ENCODE assay signal across 8 cellular contexts in genomic region chr1:9589144-9589718, GRCh38. TPM values are rescaled to one million over a fixed set of nuclear protein-coding genes. Genes with fewer than 3 reads are reported as not detected.
DNase-seq lines count a peak whose midpoint lies in the region; ATAC-seq and TF ChIP-seq lines count a peak whose summit lies in the region.

No MANE protein-coding gene starts in this region.

- H3K4me3 Mint-ChIP-seq in CD4-positive, alpha-beta memory T cell: peak overlapping the region; percentile 84 to 91 (median 86)

- H3K4me1 Mint-ChIP-seq in CD4-positive, alpha-beta memory T cell: peaks cover 14 to 48% (median 25%) of the 10 kb centered on the region in 4 donors

- in situ Hi-C loops in G401 (cut with HindIII; ENCODE audit: low sequenced_read_pairs): no loop called here

- no peak overlapping the region for H2BK15ac ChIP-seq in neuronal stem cell (ENCODE audit: low read length)

- peak overlapping the region; percentile 73 for H2BK12ac ChIP-seq in neuronal stem cell (ENCODE audit: low read length)

- peak overlapping the region; percentile 77 for H3K4me2 ChIP-seq in neuronal stem cell (ENCODE audit: insufficient read depth, low read length, poor library complexity, severe bottlenecking)

- no peak overlapping the region for H4K91ac ChIP-seq in neuronal stem cell (ENCODE audit: low read depth, low read length, poor library complexity)

- peak; percentile 29 to 55 (median 42) for DNase-seq in CD4-positive, alpha-beta memory T cell
- DNase-seq in LNCaP clone FGC (ENCODE audit: low read depth) (no peak), activated T-cell treated with anti-CD3 and anti-CD28 coated beads for 1 hour (ENCODE audit: low read depth) (peak; percentile 17), fibroblast of peridontal ligament (ENCODE audit: extremely low read depth) (peak; percentile 27), neuronal stem cell (ENCODE audit: low spot score) (no peak), DMS153 treated with DMSO at 0.1 percent for 48 hours (lab: John Stamatoyannopoulos, UW; ENCODE audit: unreplicated experiment) (no peak), G401 (ENCODE audit: low spot score) (no peak)

- no CpG with 5 or more reads among the region's 63 CpGs for WGBS in neuronal stem cell (ENCODE audit: extremely low coverage in 2 of 2, insufficient read length in 2 of 2, insufficient replicate concordance in 1 of 2), 2 donors

- H2AK5ac ChIP-seq in neuronal stem cell (ENCODE audit: low read depth, low read length): peak overlapping the region; percentile 23

- no peak overlapping the region for H3K14ac ChIP-seq in neuronal stem cell (ENCODE audit: low read length)

- H3K9ac ChIP-seq in neuronal stem cell (ENCODE audit: low read depth, low read length, poor library complexity): peak overlapping the region; percentile 96

- H3K27me3 ChIP-seq in CD4-positive, alpha-beta memory T cell (ENCODE audit: insufficient read depth, low read length): no peaks in the 10 kb centered on the region
- H3K27me3 ChIP-seq in neuronal stem cell (ENCODE audit: control insufficient read depth in 3 of 3, insufficient read depth in 3 of 3, low read depth in 1 of 3, low read length in 3 of 3): no peaks in the 10 kb centered on the region

- no peaks in the 10 kb centered on the region for H3K36me3 ChIP-seq in CD4-positive, alpha-beta memory T cell (ENCODE audit: insufficient read depth, low read length)
- peaks cover 3 to 33% of the 10 kb centered on the region in 2 donors for H3K36me3 ChIP-seq in neuronal stem cell (replicated peaks in 1 of 2; ENCODE audit: control insufficient read depth in 2 of 2, insufficient read depth in 2 of 2, low read length in 2 of 2)

- intact Hi-C loops in CD4-positive, alpha-beta memory T cell (cut with micrococcal nuclease): loop anchor here (5.0 kb wide), 1 partner anchor 443 kb away; the partner anchor contains the start of gene UBE4B

- CTCF ChIA-PET in CD4-positive, alpha-beta memory T cell (lab: Charles Lee; ENCODE audit: partially characterized antibody): interaction anchor here (1.0 to 1.9 kb wide), 5 partner anchors 10 to 195 kb away, joined by 3 to 7 read pairs (median 3); no protein-coding TSS in a partner anchor

- H3K23ac ChIP-seq in neuronal stem cell (ENCODE audit: low read depth, low read length, poor library complexity): peak overlapping the region; percentile 88

- no peaks in the 10 kb centered on the region for H3K9me3 ChIP-seq in CD4-positive, alpha-beta memory T cell (ENCODE audit: control insufficient read depth in 1 of 2, low read length in 2 of 2)
- H3K9me3 ChIP-seq in neuronal stem cell (replicated peaks in 1 of 2; ENCODE audit: control insufficient read depth in 2 of 2, insufficient read depth in 1 of 2, low read depth in 1 of 2, low read length in 2 of 2): no peaks in the 10 kb centered on the region

- peak overlapping the region; percentile 85 for H3K18ac ChIP-seq in neuronal stem cell (ENCODE audit: low read length)

- H3K36me3 Mint-ChIP-seq in CD4-positive, alpha-beta memory T cell: no peaks in the 10 kb centered on the region

- H3K79me1 ChIP-seq in neuronal stem cell (ENCODE audit: low read depth, low read length): peaks cover 34% of the 10 kb centered on the region

- peak overlapping the region; percentile 55 for H2BK5ac ChIP-seq in neuronal stem cell (ENCODE audit: low read length)

- H3K4me1 ChIP-seq in CD4-positive, alpha-beta memory T cell (ENCODE audit: insufficient read depth, low read length): peaks cover 42% of the 10 kb centered on the region
- peaks cover 45 to 46% of the 10 kb centered on the region in 2 donors for H3K4me1 ChIP-seq in neuronal stem cell (ENCODE audit: control insufficient read depth in 2 of 2, insufficient read depth in 1 of 2, low read depth in 1 of 2, low read length in 2 of 2)

- peak overlapping the region in 6 of 7 donors; percentile 60 to 83 (median 81) for H3K27ac Mint-ChIP-seq in CD4-positive, alpha-beta memory T cell

- no peak overlapping the region for H2BK120ac ChIP-seq in neuronal stem cell (ENCODE audit: low read depth, low read length)

- POLR2A ChIA-PET in CD4-positive, alpha-beta memory T cell (lab: Charles Lee; ENCODE audit: partially characterized antibody): interaction anchor here (0.7 to 1.1 kb wide), 6 partner anchors 11 to 322 kb away, joined by 3 to 4 read pairs (median 3); no protein-coding TSS in a partner anchor

- peak overlapping the region; percentile 47 for H3K27ac ChIP-seq in CD4-positive, alpha-beta memory T cell (ENCODE audit: low read depth, low read length)
- H3K27ac ChIP-seq in neuronal stem cell (replicated peaks; ENCODE audit: low read length): no peak overlapping the region

- peak overlapping the region; percentile 74 for H2AFZ ChIP-seq in neuronal stem cell (ENCODE audit: low read length)

- no peaks in the 10 kb centered on the region for H3K9me3 Mint-ChIP-seq in CD4-positive, alpha-beta memory T cell

- peak; percentile 7 for ATAC-seq in GM21526 (IDR thresholded peaks at IDR 0.05; ENCODE audit: low FRiP score, unreplicated experiment)

- no peak for TF ChIP-seq CTCF in LNCaP clone FGC (IDR thresholded peaks at IDR 0.05; ENCODE audit: control insufficient read depth, extremely low read depth, insufficient read depth)

- H3K4me3 ChIP-seq in CD4-positive, alpha-beta memory T cell (ENCODE audit: low read length in 2 of 2): peak overlapping the region in 1 of 2 donors; percentile 57
- H3K4me3 ChIP-seq in LNCaP clone FGC (ENCODE audit: low read depth, low read length): peak overlapping the region; percentile 61
- peak overlapping the region; percentile 67 to 94 for H3K4me3 ChIP-seq in neuronal stem cell (ENCODE audit: low read length in 2 of 2)

- peak overlapping the region; percentile 37 for H3K4ac ChIP-seq in neuronal stem cell (ENCODE audit: low read length)

- no peak overlapping the region for H4K8ac ChIP-seq in neuronal stem cell (ENCODE audit: low read depth, low read length)

- H3K27me3 Mint-ChIP-seq in CD4-positive, alpha-beta memory T cell: no peaks in the 10 kb centered on the region

RNA-seq across cellular contexts. Expression of gene TMEM201, which starts 0.5 kb away (rescaled TPM):
- total RNA-seq in CD4-positive, alpha-beta memory T cell: 10 to 100 TPM; 11.2 to 12.9 TPM
- 1 to 10 TPM in 1 of 2 donors, under 1 TPM in 1; 0.41 to 3.5 TPM for polyA plus RNA-seq in CD4-positive, alpha-beta memory T cell
- polyA plus RNA-seq in neuronal stem cell (2013, experiment 1 of 2): 14.4 TPM
- polyA plus RNA-seq in neuronal stem cell (2013, experiment 2 of 2): 13.9 TPM
- total RNA-seq in G401 (2014; rRNA removed; shearing (Covaris generic)): 65.2 and 68.3 TPM in 2 replicates

RNA-seq across cellular contexts. Expression of gene SLC25A33, which starts 50.0 kb away (rescaled TPM):
- 1 to 10 TPM; 2.5 to 3.1 TPM for total RNA-seq in CD4-positive, alpha-beta memory T cell
- 1 to 10 TPM; 4.2 to 5.4 TPM for polyA plus RNA-seq in CD4-positive, alpha-beta memory T cell
- 14.0 TPM for polyA plus RNA-seq in neuronal stem cell (2013, experiment 1 of 2)
- 13.7 TPM for polyA plus RNA-seq in neuronal stem cell (2013, experiment 2 of 2)
- 42.2 and 48.5 TPM in 2 replicates for total RNA-seq in G401 (2014; rRNA removed; shearing (Covaris generic))

Comparison
In these comparisons a context has a peak if more than half of its experiments do, and no peak if none do; other contexts are left out.
1. DNase-seq: peak in CD4-positive, alpha-beta memory T cell (5 of 5), activated T-cell treated with anti-CD3 and anti-CD28 coated beads for 1 hour (single experiment) and fibroblast of peridontal ligament (single experiment); none in LNCaP clone FGC (single experiment), neuronal stem cell (single experiment), DMS153 treated with DMSO at 0.1 percent for 48 hours (single experiment) and G401 (single experiment).
2. RNA of gene SLC25A33, which starts 50.0 kb away (total RNA-seq): 42.2 to 48.5 TPM in G401; 2.5 to 3.1 TPM in CD4-positive, alpha-beta memory T cell; every median in the first group is over 10 times any median in the second.